ENCODE assay signal across 8 cellular contexts in genomic region chr16:22374311-22375116, GRCh38. TPM values are rescaled to one million over a fixed set of nuclear protein-coding genes. Genes with fewer than 3 reads are reported as not detected.
DNase-seq lines count a peak whose midpoint lies in the region; ATAC-seq and TF ChIP-seq lines count a peak whose summit lies in the region.

Gene CDR2 (minus strand): TSS chr16:22374619. CDS start chr16:22374309, 310 bp downstream.

- H3K9me3 Mint-ChIP-seq in activated T-helper 1 cell treated with anti-CD3 and anti-CD28 coated beads, Interleukin-12 subunit alpha, Interleukin-12 subunit beta, Interleukin-2, Interleukin-4 antibody, amounts not matched to agents 30 ng/mL and 10 ng/mL and 1 ng/mL, durations not matched to agents 14 hours and 24 hours and 36 hours = no peaks in the 10 kb centered on the region
- H3K9me3 Mint-ChIP-seq in naive B cell = no peaks in the 10 kb centered on the region
- no peaks in the 10 kb centered on the region for H3K9me3 Mint-ChIP-seq in stimulated activated effector memory CD8-positive, alpha-beta T cell treated with anti-CD3 and anti-CD28 coated beads, Interleukin-12 subunit alpha, Interleukin-12 subunit beta, amount 100 ng/mL, for 72 hours

- peak within 1 kb of the TSS; percentile 97 for H3K4me3 Mint-ChIP-seq in activated T-helper 1 cell treated with anti-CD3 and anti-CD28 coated beads, Interleukin-12 subunit alpha, Interleukin-12 subunit beta, Interleukin-2, Interleukin-4 antibody, amounts not matched to agents 30 ng/mL and 10 ng/mL and 1 ng/mL, durations not matched to agents 14 hours and 24 hours and 36 hours
- peak within 1 kb of the TSS; percentile 95 to 98 (median 98) for H3K4me3 Mint-ChIP-seq in naive B cell
- H3K4me3 Mint-ChIP-seq in stimulated activated effector memory CD8-positive, alpha-beta T cell treated with anti-CD3 and anti-CD28 coated beads, Interleukin-12 subunit alpha, Interleukin-12 subunit beta, amount 100 ng/mL, for 72 hours = peak within 1 kb of the TSS; percentile 98

- H3K36me3 Mint-ChIP-seq in activated T-helper 1 cell treated with anti-CD3 and anti-CD28 coated beads, Interleukin-12 subunit alpha, Interleukin-12 subunit beta, Interleukin-2, Interleukin-4 antibody, amounts not matched to agents 30 ng/mL and 10 ng/mL and 1 ng/mL, durations not matched to agents 14 hours and 24 hours and 36 hours (ENCODE audit: low read depth) = peaks cover 9% of the 10 kb centered on the region
- no peaks in the 10 kb centered on the region for H3K36me3 Mint-ChIP-seq in naive B cell
- peaks cover 31% of the 10 kb centered on the region for H3K36me3 Mint-ChIP-seq in stimulated activated effector memory CD8-positive, alpha-beta T cell treated with anti-CD3 and anti-CD28 coated beads, Interleukin-12 subunit alpha, Interleukin-12 subunit beta, amount 100 ng/mL, for 72 hours

- intact Hi-C loops in activated T-helper 1 cell treated with anti-CD3 and anti-CD28 coated beads, Interleukin-12 subunit alpha, Interleukin-12 subunit beta, Interleukin-2, Interleukin-4 antibody, amounts not matched to agents 30 ng/mL and 10 ng/mL and 1 ng/mL, durations not matched to agents 14 hours and 24 hours and 36 hours (cut with micrococcal nuclease) = loop anchor here (1.0 to 5.0 kb wide), 9 partner anchors 16 to 422 kb away; partner anchors contain the start of genes EEF2K, MOSMO and UQCRC2

- peak; percentile 93 to 94 for ATAC-seq in naive B cell (ENCODE audit: low read depth in 2 of 2)
- peak; percentile 95 for ATAC-seq in stimulated activated effector memory CD8-positive, alpha-beta T cell treated with anti-CD3 and anti-CD28 coated beads, Interleukin-12 subunit alpha, Interleukin-12 subunit beta, amount 100 ng/mL, for 72 hours

- peak within 1 kb of the TSS; percentile 91 for H3K27ac Mint-ChIP-seq in activated T-helper 1 cell treated with anti-CD3 and anti-CD28 coated beads, Interleukin-12 subunit alpha, Interleukin-12 subunit beta, Interleukin-2, Interleukin-4 antibody, amounts not matched to agents 30 ng/mL and 10 ng/mL and 1 ng/mL, durations not matched to agents 14 hours and 24 hours and 36 hours
- peak within 1 kb of the TSS in 4 of 6 donors; percentile 69 to 82 (median 77) for H3K27ac Mint-ChIP-seq in naive B cell
- H3K27ac Mint-ChIP-seq in stimulated activated effector memory CD8-positive, alpha-beta T cell treated with anti-CD3 and anti-CD28 coated beads, Interleukin-12 subunit alpha, Interleukin-12 subunit beta, amount 100 ng/mL, for 72 hours = peak within 1 kb of the TSS; percentile 95

- DNase-seq in EL (peak; percentile 97), H4 (ENCODE audit: low spot score) (peak; percentile 92), LNCaP clone FGC (ENCODE audit: low read depth) (peak; percentile 79), RPMI8226 (peak; percentile 100), fibroblast of gingiva (ENCODE audit: low read depth) (peak; percentile 96), naive B cell (peak; percentile 98)
- DNase-seq in activated T-helper 1 cell treated with anti-CD3 and anti-CD28 coated beads, Interleukin-12 subunit alpha, Interleukin-12 subunit beta, Interleukin-2, Interleukin-4 antibody, amounts not matched to agents 30 ng/mL and 10 ng/mL and 1 ng/mL, durations not matched to agents 14 hours and 24 hours and 36 hours (ENCODE audit: low spot score) = peak; percentile 99
- peak; percentile 93 to 98 for DNase-seq in stimulated activated effector memory CD8-positive, alpha-beta T cell treated with anti-CD3 and anti-CD28 coated beads, Interleukin-12 subunit alpha, Interleukin-12 subunit beta, amount 100 ng/mL, for 72 hours (ENCODE audit: low spot score in 2 of 2)

- peak within 1 kb of the TSS; percentile 79 for H3K4me3 ChIP-seq in LNCaP clone FGC (ENCODE audit: low read depth, low read length)

- H3K27me3 Mint-ChIP-seq in activated T-helper 1 cell treated with anti-CD3 and anti-CD28 coated beads, Interleukin-12 subunit alpha, Interleukin-12 subunit beta, Interleukin-2, Interleukin-4 antibody, amounts not matched to agents 30 ng/mL and 10 ng/mL and 1 ng/mL, durations not matched to agents 14 hours and 24 hours and 36 hours (ENCODE audit: insufficient read depth) = peaks cover 2% of the 10 kb centered on the region
- H3K27me3 Mint-ChIP-seq in naive B cell = no peaks in the 10 kb centered on the region

- no peak for TF ChIP-seq CTCF in LNCaP clone FGC (IDR thresholded peaks at IDR 0.05; ENCODE audit: control insufficient read depth, extremely low read depth, insufficient read depth)

- peaks cover 44% of the 10 kb centered on the region for H3K4me1 Mint-ChIP-seq in activated T-helper 1 cell treated with anti-CD3 and anti-CD28 coated beads, Interleukin-12 subunit alpha, Interleukin-12 subunit beta, Interleukin-2, Interleukin-4 antibody, amounts not matched to agents 30 ng/mL and 10 ng/mL and 1 ng/mL, durations not matched to agents 14 hours and 24 hours and 36 hours (ENCODE audit: low read depth)
- H3K4me1 Mint-ChIP-seq in naive B cell = peaks cover 9 to 18% (median 17%) of the 10 kb centered on the region in 3 donors
- H3K4me1 Mint-ChIP-seq in stimulated activated effector memory CD8-positive, alpha-beta T cell treated with anti-CD3 and anti-CD28 coated beads, Interleukin-12 subunit alpha, Interleukin-12 subunit beta, amount 100 ng/mL, for 72 hours = peaks cover 42% of the 10 kb centered on the region

RNA-seq across cellular contexts. Expression of gene CDR2, which starts in this region (rescaled TPM):
- 22.0 and 22.4 TPM in 2 replicates for total RNA-seq in H4 (2014; rRNA removed; shearing (Covaris generic))
- 43.5 and 47.2 TPM in 2 replicates for total RNA-seq in activated T-helper 1 cell treated with anti-CD3 and anti-CD28 coated beads, Interleukin-12 subunit alpha, Interleukin-12 subunit beta, Interleukin-2, Interleukin-4 antibody, amounts not matched to agents 30 ng/mL and 10 ng/mL and 1 ng/mL, durations not matched to agents 14 hours and 24 hours and 36 hours
- polyA plus RNA-seq in naive B cell (ENCODE audit: low read depth in 6 of 6) = 1 to 10 TPM; 3.8 to 6.6 (median 5.0) TPM

Comparison
In these comparisons a context has a peak if more than half of its experiments do, and no peak if none do; other contexts are left out.
1. Peak in every context shown above with its lines: DNase-seq, ATAC-seq and H3K4me3 ChIP-seq.